In the genomic region with DNA sequence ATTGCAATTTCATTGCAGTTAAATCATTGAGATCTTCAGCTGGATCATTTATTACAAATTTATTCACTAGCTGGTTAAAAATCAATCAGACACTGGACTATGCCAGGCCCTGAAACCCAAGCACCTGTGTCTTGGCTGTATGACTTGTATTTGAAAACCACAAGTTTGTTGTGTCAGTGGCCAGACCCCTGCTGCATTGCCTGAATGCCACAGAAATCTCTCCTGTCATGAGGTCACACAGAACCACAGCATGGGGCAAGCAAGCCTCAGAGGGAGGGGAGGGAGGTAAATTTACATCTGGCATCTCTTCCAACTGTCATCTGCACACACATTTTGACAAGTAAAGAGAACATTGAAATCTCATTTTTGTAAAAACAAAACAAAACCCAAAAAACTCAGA, we compare ENCODE assay signal across 9 cellular contexts.
DNase-seq lines count a peak whose midpoint lies in the region; ATAC-seq and TF ChIP-seq lines count a peak whose summit lies in the region.
"Had no signal": no experiment of that assay in that cellular context is flagged by ENCODE, and none has a peak within 500 bp of the region (broad histone marks: within the 10 kb centered on the region; RNA-seq: fewer than 3 reads in every experiment).

No MANE protein-coding gene starts in this region.

- H3K4me3 Mint-ChIP-seq in activated CD4-positive, alpha-beta memory T cell treated with anti-CD3 and anti-CD28 coated beads, Interleukin-2, amount 10 ng/mL, durations not matched to agents 7 days and 5 days: no peak overlapping the region
- no peak overlapping the region for H3K4me3 Mint-ChIP-seq in endothelial cell (ENCODE audit: unreplicated experiment)
- H3K4me3 Mint-ChIP-seq: T-helper 1 cell treated with Interleukin-12 subunit alpha and Interleukin-12 subunit beta and Interleukin-4 antibody, amounts not matched to agents 30 μg/mL and 1 μg/mL, for 36 hours had no signal

- POLR2A ChIA-PET in activated CD4-positive, alpha-beta memory T cell treated with anti-CD3 and anti-CD28 coated beads, Interleukin-2, amount 10 ng/mL, durations not matched to agents 7 days and 5 days (lab: Charles Lee): interaction anchor here (2.8 kb wide), 1 partner anchor 20 kb away, joined by 8 read pairs; no protein-coding TSS in a partner anchor

- ATAC-seq in GM19372 (IDR thresholded peaks at IDR 0.05; ENCODE audit: low read depth, unreplicated experiment) (peak; percentile 95), HG03108 (IDR thresholded peaks at IDR 0.05; ENCODE audit: unreplicated experiment) (peak; percentile 99)

- H3K27ac Mint-ChIP-seq in activated CD4-positive, alpha-beta memory T cell treated with anti-CD3 and anti-CD28 coated beads, Interleukin-2, amount 10 ng/mL, durations not matched to agents 7 days and 5 days: no peak overlapping the region
- no peak overlapping the region for H3K27ac Mint-ChIP-seq in endothelial cell (ENCODE audit: unreplicated experiment)
- H3K27ac Mint-ChIP-seq: T-helper 1 cell treated with Interleukin-12 subunit alpha and Interleukin-12 subunit beta and Interleukin-4 antibody, amounts not matched to agents 30 μg/mL and 1 μg/mL, for 36 hours had no signal

- in situ Hi-C loops in transverse colon (cut with MboI; ENCODE audit: low pct_ligation_motif_present in 1 of 4, low pct_unique_long_range_greater_than_20kb in 1 of 4, low sequenced_read_pairs in 3 of 4): loop anchor here in 1 of 4 donors (25.0 kb wide), 1 partner anchor 181 kb away; no protein-coding TSS in a partner anchor

- TF ChIP-seq POLR2A in transverse colon (IDR thresholded peaks at IDR 0.05): no peak

- H3K4me3 ChIP-seq in transverse colon: no peak overlapping the region

- TF ChIP-seq CTCF in transverse colon (IDR thresholded peaks at IDR 0.05) (no peak), endothelial cell (IDR thresholded peaks at IDR 0.05; ENCODE audit: unreplicated experiment) (no peak)

- no peaks in the 10 kb centered on the region for H3K9me3 ChIP-seq in transverse colon

- no peak overlapping the region for H3K27ac ChIP-seq in transverse colon

- H3K36me3 ChIP-seq in transverse colon: no peaks in the 10 kb centered on the region

- no peaks in the 10 kb centered on the region for H3K27me3 ChIP-seq in transverse colon

- H3K9me3 Mint-ChIP-seq in activated CD4-positive, alpha-beta memory T cell treated with anti-CD3 and anti-CD28 coated beads, Interleukin-2, amount 10 ng/mL, durations not matched to agents 7 days and 5 days: no peaks in the 10 kb centered on the region
- H3K9me3 Mint-ChIP-seq in endothelial cell (ENCODE audit: unreplicated experiment): no peaks in the 10 kb centered on the region
- H3K9me3 Mint-ChIP-seq: T-helper 1 cell treated with Interleukin-12 subunit alpha and Interleukin-12 subunit beta and Interleukin-4 antibody, amounts not matched to agents 30 μg/mL and 1 μg/mL, for 36 hours had no signal

- TF ChIP-seq EP300 in transverse colon (IDR thresholded peaks at IDR 0.05; ENCODE audit: low read depth): no peak

- peaks cover 23% of the 10 kb centered on the region for H3K4me1 Mint-ChIP-seq in activated CD4-positive, alpha-beta memory T cell treated with anti-CD3 and anti-CD28 coated beads, Interleukin-2, amount 10 ng/mL, durations not matched to agents 7 days and 5 days
- no peaks in the 10 kb centered on the region for H3K4me1 Mint-ChIP-seq in endothelial cell (ENCODE audit: unreplicated experiment)

- peak; percentile 75 for DNase-seq in A172 (ENCODE audit: low spot score)
- peak; percentile 48 for DNase-seq in activated CD4-positive, alpha-beta memory T cell treated with anti-CD3 and anti-CD28 coated beads, Interleukin-2, amount 10 ng/mL, durations not matched to agents 7 days and 5 days
- no peak for DNase-seq in transverse colon
- no peak for DNase-seq in stimulated activated CD4-positive, alpha-beta T cell treated with anti-CD3 and anti-CD28 coated beads, Interleukin-1b, Interleukin-23, amount 100 ng/mL, for 48 hours
- no peak for DNase-seq in NCI-H1694 treated with DMSO at 0.1 percent for 48 hours (lab: John Stamatoyannopoulos, UW)
- no peak for DNase-seq in endothelial cell (ENCODE audit: low spot score)

- CTCF ChIA-PET in activated CD4-positive, alpha-beta memory T cell treated with anti-CD3 and anti-CD28 coated beads, Interleukin-2, amount 10 ng/mL, durations not matched to agents 7 days and 5 days (lab: Charles Lee): interaction anchor here (1.6 kb wide), 1 partner anchor 10 kb away, joined by 4 read pairs; no protein-coding TSS in a partner anchor

- no peaks in the 10 kb centered on the region for H3K36me3 Mint-ChIP-seq in activated CD4-positive, alpha-beta memory T cell treated with anti-CD3 and anti-CD28 coated beads, Interleukin-2, amount 10 ng/mL, durations not matched to agents 7 days and 5 days (ENCODE audit: low read depth)
- no peaks in the 10 kb centered on the region for H3K36me3 Mint-ChIP-seq in endothelial cell (ENCODE audit: low read depth, unreplicated experiment)

- no peaks in the 10 kb centered on the region for H3K27me3 Mint-ChIP-seq in activated CD4-positive, alpha-beta memory T cell treated with anti-CD3 and anti-CD28 coated beads, Interleukin-2, amount 10 ng/mL, durations not matched to agents 7 days and 5 days
- H3K27me3 Mint-ChIP-seq in endothelial cell (ENCODE audit: unreplicated experiment): no peaks in the 10 kb centered on the region

- intact Hi-C loops in transverse colon (cut with DNase I; ENCODE audit: low total_unique reads): no loop called here

- peaks cover 0 to 12% (median 2%) of the 10 kb centered on the region in 4 donors for H3K4me1 ChIP-seq in transverse colon

Comparison
In these comparisons a context has a peak if more than half of its experiments do, and no peak if none do; other contexts are left out.
1. DNase-seq: peak in A172 (single experiment) and activated CD4-positive, alpha-beta memory T cell treated with anti-CD3 and anti-CD28 coated beads, Interleukin-2, amount 10 ng/mL, durations not matched to agents 7 days and 5 days (single experiment); none in transverse colon (single experiment), stimulated activated CD4-positive, alpha-beta T cell treated with anti-CD3 and anti-CD28 coated beads, Interleukin-1b, Interleukin-23, amount 100 ng/mL, for 48 hours (single experiment), NCI-H1694 treated with DMSO at 0.1 percent for 48 hours (single experiment) and endothelial cell (single experiment).